In genomic region chr6:44373787-44374186, GRCh38 we compare ENCODE assay signal across 29 cellular contexts. TPM values are rescaled to one million over a fixed set of nuclear protein-coding genes. Genes with fewer than 3 reads are reported as not detected.
A peak's percentile ranks its signal among the peaks of the same experiment; 100 is the strongest.
DNase-seq lines count a peak whose midpoint lies in the region; ATAC-seq, FAIRE-seq and TF ChIP-seq lines count a peak whose summit lies in the region.
"Had no signal": no experiment of that assay in that cellular context is flagged by ENCODE, and none has a peak within 500 bp of the region (broad histone marks: within the 10 kb centered on the region; RNA-seq: fewer than 3 reads in every experiment).

No MANE protein-coding gene starts in this region.

- no peaks in the 10 kb centered on the region for H3K9me2 ChIP-seq in PC-3 (replicated peaks; ENCODE audit: low read length)

- no peaks in the 10 kb centered on the region for H3K36me3 ChIP-seq in PC-3 (ENCODE audit: low read depth, low read length)
- H3K36me3 ChIP-seq: BE2C had no signal

- POLR2A ChIA-PET in PC-3 (lab: Charles Lee; ENCODE audit: unreplicated experiment): no interaction called here

- H3K27me3 ChIP-seq in PC-3 (ENCODE audit: low read length): no peaks in the 10 kb centered on the region
- H3K27me3 ChIP-seq: BE2C had no signal

- H3K79me2 ChIP-seq in PC-3 (ENCODE audit: low read length): no peaks in the 10 kb centered on the region

- no peaks in the 10 kb centered on the region for H3K9me3 ChIP-seq in PC-3 (ENCODE audit: low read length)
- H3K9me3 ChIP-seq: BE2C had no signal

- no peak for FAIRE-seq in urothelium cell line (lab: Jason Lieb, UNC)
- FAIRE-seq: GM12878, HTR-8/SVneo had no signal

- TF ChIP-seq CTCF in PC-3 (conservative IDR thresholded peaks at IDR 0.05; ENCODE audit: low read depth, low read length): no peak
- no peak for TF ChIP-seq CTCF in epithelial cell of esophagus (IDR thresholded peaks at IDR 0.05; ENCODE audit: insufficient read depth, low read depth, low read length, missing control alignments)

- ATAC-seq in PC-3: peak; percentile 38
- ATAC-seq: GM12878, GM23338, Panc1 had no signal

- H3F3A ChIP-seq in PC-3 (ENCODE audit: low read length, unreplicated experiment): no peaks in the 10 kb centered on the region

- intact Hi-C loops in PC-3 (cut with micrococcal nuclease): no loop called here

- H3K27ac ChIP-seq in PC-3 (ENCODE audit: low read length): no peak overlapping the region
- H3K27ac ChIP-seq: RWPE1 had no signal

- BruUV-seq in PC-3 (replicated peaks; lab: Mats Ljungman, UMichigan): no TSS peak

- H3K4me1 ChIP-seq in PC-3 (ENCODE audit: insufficient read depth, low read length): 0 out of 2 replicates have a peak, but pooled peaks cover 5% of the 10 kb centered on the region
- H3K4me1 ChIP-seq: BE2C had no signal

- no peaks in the 10 kb centered on the region for H4K20me1 ChIP-seq in PC-3 (ENCODE audit: low read length)

- H3K4me3 ChIP-seq in PC-3 (ENCODE audit: low read length): no peak overlapping the region
- H3K4me3 ChIP-seq in epithelial cell of esophagus (ENCODE audit: low read length): no peak overlapping the region
- H3K4me3 ChIP-seq: GM12878, GM23338 had no signal

- no peak overlapping the region for H2AFZ ChIP-seq in PC-3 (ENCODE audit: low read length)

- no peak overlapping the region for H3K4me2 ChIP-seq in PC-3 (ENCODE audit: low read length)
- H3K4me2 ChIP-seq: GM23338 had no signal

- peak; percentile 19 for DNase-seq in NCI-H146 (lab: John Stamatoyannopoulos, UW)
- no peak for DNase-seq in NCI-H146 treated with DMSO at 0.1 percent for 48 hours (lab: John Stamatoyannopoulos, UW; ENCODE audit: unreplicated experiment)
- peak; percentile 38 for DNase-seq in PC-3
- peak; percentile 5 for DNase-seq in epithelial cell of esophagus (ENCODE audit: low read depth)
- peak; percentile 29 for DNase-seq in urothelium cell line (ENCODE audit: low spot score)
- DNase-seq in HT-29 (ENCODE audit: low spot score): no peak
- no peak for DNase-seq in HuH-7 (ENCODE audit: low spot score)
- no peak for DNase-seq in NCI-H2171 (lab: John Stamatoyannopoulos, UW)
- DNase-seq: 8988T; ACHN; BE2C; CD8-positive, alpha-beta memory T cell; DMS 273 treated with DMSO at 0.1 percent for 48 hours; GDM1; H9; KBM-7; MM.1S; NCI-H1048; NCI-H1417 treated with DMSO at 0.1 percent for 48 hours; NCI-H187 treated with DMSO at 0.1 percent for 48 hours; NCI-H2227 treated with DMSO at 0.1 percent for 48 hours; NCI-H69; SHP77 treated with DMSO at 0.1 percent for 48 hours had no signal

- H3K9ac ChIP-seq in PC-3 (ENCODE audit: low read length): no peak overlapping the region

- CTCF ChIA-PET in PC-3 (lab: Charles Lee): no interaction called here

RNA-seq across cellular contexts. Expression of gene CDC5L, which starts 13.7 kb away (rescaled TPM):
- total RNA-seq in PC-3 (2014; rRNA removed): 19.7 and 23.0 TPM in 2 replicates
- total RNA-seq in HT-29 (2014; rRNA removed; shearing (Covaris generic)): 9.8 and 10.9 TPM in 2 replicates

RNA-seq across cellular contexts. Expression of gene SPATS1, which starts 31.3 kb away (rescaled TPM):
- not detected in 2 replicates for total RNA-seq in PC-3 (2014; rRNA removed)
- total RNA-seq in HT-29 (2014; rRNA removed; shearing (Covaris generic)): not detected in 2 replicates
- total RNA-seq: CD8-positive, alpha-beta memory T cell; GM12878; GM23338; H9; NCI-H460 had no signal

Comparison
In these comparisons a context has a peak if more than half of its experiments do, and no peak if none do; other contexts are left out.
1. DNase-seq: peak in NCI-H146 (single experiment), PC-3 (single experiment), epithelial cell of esophagus (single experiment) and urothelium cell line (single experiment); none in NCI-H146 treated with DMSO at 0.1 percent for 48 hours (single experiment), HT-29 (single experiment), HuH-7 (single experiment) and NCI-H2171 (single experiment).